Comparison of ENCODE assay signal across 8 cellular contexts in the genomic region with DNA sequence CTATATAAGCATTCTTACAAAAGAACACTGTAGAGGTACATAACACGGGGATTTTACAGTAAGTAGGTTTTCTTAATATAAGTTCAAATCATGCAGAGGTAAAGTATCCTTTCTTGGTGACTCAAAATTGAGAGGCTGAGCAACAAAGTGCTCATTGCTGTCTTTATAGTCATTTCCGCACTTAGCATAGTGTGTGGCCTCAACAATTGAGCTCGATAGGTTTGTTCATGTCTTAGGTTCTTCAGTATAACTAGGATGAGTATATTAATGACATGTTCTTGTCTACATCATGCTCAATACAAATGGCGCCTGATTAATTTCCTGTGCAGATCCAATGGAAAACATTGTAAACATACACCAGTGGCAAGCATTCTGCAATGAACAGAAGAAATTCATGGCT. TPM values are rescaled to one million over a fixed set of nuclear protein-coding genes. Genes with fewer than 3 reads are reported as not detected.
DNase-seq lines count a peak whose midpoint lies in the region; ATAC-seq lines count a peak whose summit lies in the region.

No MANE protein-coding gene starts in this region.

- peaks cover 17% of the 10 kb centered on the region for H3K36me3 Mint-ChIP-seq in central memory CD8-positive, alpha-beta T cell (ENCODE audit: insufficient read depth)

- peak overlapping the region; percentile 92 to 98 for H3K4me3 ChIP-seq in muscle layer of colon (ENCODE audit: low read depth in 1 of 2, low read length in 2 of 2)

- H3K27ac Mint-ChIP-seq in central memory CD8-positive, alpha-beta T cell (ENCODE audit: low read depth): no peak overlapping the region

- H3K9ac ChIP-seq in muscle layer of colon (ENCODE audit: low read length): peak overlapping the region; percentile 69

- ATAC-seq in central memory CD8-positive, alpha-beta T cell (replicated peaks; ENCODE audit: extremely low read depth, poor library complexity, severe bottlenecking): no peak
- ATAC-seq in HG03565 (IDR thresholded peaks at IDR 0.05; ENCODE audit: unreplicated experiment) (no peak), GM21526 (IDR thresholded peaks at IDR 0.05; ENCODE audit: low FRiP score, unreplicated experiment) (no peak)

- peaks cover 27% of the 10 kb centered on the region for H3K4me1 Mint-ChIP-seq in central memory CD8-positive, alpha-beta T cell

- peak overlapping the region; percentile 90 for H3K4me3 Mint-ChIP-seq in central memory CD8-positive, alpha-beta T cell

- H3K36me3 ChIP-seq in muscle layer of colon (ENCODE audit: insufficient read depth, low read length): no peaks in the 10 kb centered on the region

- H3K27ac ChIP-seq in muscle layer of colon (ENCODE audit: low read depth, low read length): peak overlapping the region; percentile 91

- no peaks in the 10 kb centered on the region for H3K9me3 ChIP-seq in muscle layer of colon (ENCODE audit: low read length)

- no peaks in the 10 kb centered on the region for H3K9me3 Mint-ChIP-seq in central memory CD8-positive, alpha-beta T cell

- H3K27me3 ChIP-seq in muscle layer of colon (ENCODE audit: control insufficient read depth in 1 of 2, insufficient read depth in 2 of 2, low read length in 2 of 2): no peaks in the 10 kb centered on the region

- no peaks in the 10 kb centered on the region for H3K27me3 Mint-ChIP-seq in central memory CD8-positive, alpha-beta T cell

- DNase-seq in ELR (ENCODE audit: low read depth) (peak; percentile 91), M059J (ENCODE audit: low read depth) (peak; percentile 52), NCI-H2029 (lab: John Stamatoyannopoulos, UW) (no peak)
- no peak for DNase-seq in central memory CD8-positive, alpha-beta T cell (ENCODE audit: low spot score in 2 of 2)
- no peak for DNase-seq in activated CD8-positive, alpha-beta memory T cell treated with anti-CD3 and anti-CD28 coated beads, Interleukin-2, amount 50 U/mL, for 48 hours

- H3K4me1 ChIP-seq in muscle layer of colon (ENCODE audit: insufficient read depth, low read length): peaks cover 25% of the 10 kb centered on the region

RNA-seq across cellular contexts. Expression of gene WDFY2, which starts 1.4 kb away (rescaled TPM):
- 1.5 and 3.1 TPM in 2 replicates for total RNA-seq in M059J (2014; rRNA removed; shearing (Covaris generic))

Comparison
In these comparisons a context has a peak if more than half of its experiments do, and no peak if none do; other contexts are left out.
1. DNase-seq: peak in ELR (single experiment) and M059J (single experiment); none in central memory CD8-positive, alpha-beta T cell (0 of 2), NCI-H2029 (single experiment) and activated CD8-positive, alpha-beta memory T cell treated with anti-CD3 and anti-CD28 coated beads, Interleukin-2, amount 50 U/mL, for 48 hours (single experiment).